1 cellular context compared by ENCODE assay signal in genomic region chr17:58320570-58321323, GRCh38.
TF ChIP-seq lines count a peak whose summit lies in the region.

No MANE protein-coding gene starts in this region.

TF ChIP-seq in HEK293, 187 proteins besides CTCF, POLR2A, EP300 and RAD21 (continued from another document):
- peak; percentile 53 for TF ChIP-seq REST (tag by site-specific recombination; IDR thresholded peaks at IDR 0.05)
- TF ChIP-seq ZIC2 (tag by site-specific recombination; IDR thresholded peaks at IDR 0.05): no peak
- 0 out of 2 replicates have a peak, but pooled peaks have one; percentile 25 for TF ChIP-seq PRDM10 (tag by site-specific recombination; IDR thresholded peaks at IDR 0.05)
- peak; percentile 40; the same call in 1 of the 2 replicates for TF ChIP-seq SCRT2 (tag by site-specific recombination; IDR thresholded peaks at IDR 0.05)
